ENCODE assay signal across 17 cellular contexts in the genomic region with DNA sequence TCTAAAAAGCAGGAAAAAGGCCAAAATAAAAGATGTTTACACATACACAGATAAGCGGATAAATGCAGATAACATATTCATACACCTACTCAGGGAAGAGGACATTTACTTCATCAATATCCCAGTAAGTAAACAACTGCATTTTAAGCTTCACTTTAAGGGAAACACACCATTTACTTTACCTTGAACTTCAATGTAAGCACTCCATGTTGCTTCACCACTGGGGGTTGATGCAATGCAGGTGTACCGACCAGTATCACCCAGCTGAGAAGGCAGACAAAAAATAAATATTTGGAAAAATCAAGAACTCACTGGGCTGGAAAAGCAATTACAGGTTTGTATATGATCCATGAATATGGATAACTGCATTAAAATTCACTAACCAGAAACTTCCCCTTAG.
DNase-seq lines count a peak whose midpoint lies in the region; FAIRE-seq and TF ChIP-seq lines count a peak whose summit lies in the region.
"Had no signal": no experiment of that assay in that cellular context is flagged by ENCODE, and none has a peak within 500 bp of the region (broad histone marks: within the 10 kb centered on the region; RNA-seq: fewer than 3 reads in every experiment).

No MANE protein-coding gene starts in this region.

- H3K27me3 Mint-ChIP-seq in progenitor cell of endocrine pancreas: no peaks in the 10 kb centered on the region

- H3K9me1 ChIP-seq in keratinocyte (ENCODE audit: control insufficient read depth, extremely low read depth, insufficient read depth, low read length): no peaks in the 10 kb centered on the region

- H3K27ac ChIP-seq in keratinocyte (ENCODE audit: control insufficient read depth, insufficient read depth, low read length) (no peak overlapping the region), brain microvascular endothelial cell (no peak overlapping the region)
- H3K27ac ChIP-seq: BLaER1 had no signal

- no peak overlapping the region for H3K27ac Mint-ChIP-seq in progenitor cell of endocrine pancreas
- H3K27ac Mint-ChIP-seq: CD8-positive, alpha-beta T cell; GM23338 had no signal

- no peaks in the 10 kb centered on the region for H3K9me3 Mint-ChIP-seq in progenitor cell of endocrine pancreas (ENCODE audit: low read depth)
- H3K9me3 Mint-ChIP-seq: CD8-positive, alpha-beta T cell; GM23338 had no signal

- no peak overlapping the region for H3K4me3 Mint-ChIP-seq in progenitor cell of endocrine pancreas (ENCODE audit: low read depth)
- H3K4me3 Mint-ChIP-seq: CD8-positive, alpha-beta T cell; GM23338 had no signal

- H3K79me2 ChIP-seq in keratinocyte (ENCODE audit: control insufficient read depth, insufficient read depth, low read length): no peaks in the 10 kb centered on the region

- FAIRE-seq in keratinocyte (lab: Jason Lieb, UNC): peak; percentile 66
- FAIRE-seq: GM12892, RCC 7860 had no signal

- peaks cover 24% of the 10 kb centered on the region for H3K4me1 ChIP-seq in keratinocyte (ENCODE audit: control insufficient read depth, extremely low read depth, insufficient read depth, low read length)
- H3K4me1 ChIP-seq: BLaER1 had no signal

- no peak overlapping the region for H3K4me2 ChIP-seq in keratinocyte (ENCODE audit: control insufficient read depth, extremely low read depth, insufficient read depth, low read depth, low read length)
- H3K4me2 ChIP-seq: BLaER1, GM23338 had no signal

- peaks cover 16% of the 10 kb centered on the region for H3K36me3 Mint-ChIP-seq in progenitor cell of endocrine pancreas (ENCODE audit: insufficient read depth)
- H3K36me3 Mint-ChIP-seq: CD8-positive, alpha-beta T cell had no signal

- H3K36me3 ChIP-seq in keratinocyte (ENCODE audit: control insufficient read depth in 2 of 2, extremely low read depth in 1 of 2, insufficient read depth in 2 of 2, low read length in 2 of 2): no peaks in the 10 kb centered on the region
- no peaks in the 10 kb centered on the region for H3K36me3 ChIP-seq in brain microvascular endothelial cell (replicated peaks)

- no peak overlapping the region for H3K4me3 ChIP-seq in keratinocyte (ENCODE audit: control insufficient read depth in 2 of 3, extremely low read depth in 1 of 3, insufficient read depth in 2 of 3, low read depth in 1 of 3, low read length in 3 of 3)
- H3K4me3 ChIP-seq in brain microvascular endothelial cell (ENCODE audit: low read depth, low read length): no peak overlapping the region
- H3K4me3 ChIP-seq: BLaER1, GM23338 had no signal

- H3K9ac ChIP-seq in keratinocyte (ENCODE audit: control insufficient read depth, extremely low read depth, insufficient read depth, low read length): no peak overlapping the region
- H3K9ac ChIP-seq: BLaER1 had no signal

- no peaks in the 10 kb centered on the region for H3K9me3 ChIP-seq in keratinocyte (ENCODE audit: control insufficient read depth, low read depth, low read length)
- H3K9me3 ChIP-seq: BLaER1 had no signal

- peaks cover 6% of the 10 kb centered on the region for H3K4me1 Mint-ChIP-seq in progenitor cell of endocrine pancreas (ENCODE audit: low read depth)

- in situ Hi-C loops in brain microvascular endothelial cell (cut with HindIII; ENCODE audit: low pct_ligation_motif_present, low sequenced_read_pairs): loop anchor here (25.0 kb wide), 1 partner anchor 344 kb away; no protein-coding TSS in a partner anchor

- H4K20me1 ChIP-seq in keratinocyte (ENCODE audit: control insufficient read depth, extremely low read depth, insufficient read depth, low read length): no peaks in the 10 kb centered on the region
- H4K20me1 ChIP-seq: BLaER1 had no signal

- peak; percentile 53 to 84 for DNase-seq in NCI-H2081 (lab: John Stamatoyannopoulos, UW)
- DNase-seq in NCI-H2081 treated with DMSO at 0.1 percent for 48 hours (lab: John Stamatoyannopoulos, UW): no peak
- peak; percentile 4 for DNase-seq in HuH-7 (ENCODE audit: low spot score)
- DNase-seq in NCI-H69 (lab: John Stamatoyannopoulos, UW): peak; percentile 88
- no peak for DNase-seq in keratinocyte (ENCODE audit: low read depth, low spot score)
- DNase-seq in progenitor cell of endocrine pancreas (ENCODE audit: low spot score, unreplicated experiment): no peak
- DNase-seq in brain microvascular endothelial cell: no peak
- DNase-seq: CD8-positive, alpha-beta T cell; GF-D8; KG1; NCI-H1930; Right ventricle myocardium superior; T-helper 1 cell had no signal

- dilution Hi-C loops in keratinocyte (cut with MboI; ENCODE audit: extremely low pct_ligation_motif_present, low sequenced_read_pairs): no loop called here

- no peaks in the 10 kb centered on the region for H3K27me3 ChIP-seq in keratinocyte (ENCODE audit: control insufficient read depth, extremely low read depth, insufficient read depth, low read length)
- H3K27me3 ChIP-seq in brain microvascular endothelial cell (replicated peaks): no peaks in the 10 kb centered on the region
- H3K27me3 ChIP-seq: BLaER1 had no signal

- H2AFZ ChIP-seq in keratinocyte (ENCODE audit: control insufficient read depth, low read length): no peak overlapping the region
- H2AFZ ChIP-seq: GM23338 had no signal

- TF ChIP-seq CTCF in keratinocyte (optimal IDR thresholded peaks at IDR 0.05 in 1 of 3, IDR thresholded peaks at IDR 0.05 in 1 of 3, conservative IDR thresholded peaks at IDR 0.05 in 1 of 3; ENCODE audit: extremely low read depth in 1 of 3, insufficient read depth in 2 of 3, low read length in 3 of 3) (no peak), progenitor cell of endocrine pancreas (IDR thresholded peaks at IDR 0.05; ENCODE audit: unreplicated experiment) (no peak), brain microvascular endothelial cell (IDR thresholded peaks at IDR 0.05; ENCODE audit: low read depth, low read length, missing control alignments) (no peak)

Comparison
In these comparisons a context has a peak if more than half of its experiments do, and no peak if none do; other contexts are left out.
1. DNase-seq: peak in NCI-H2081 (2 of 2), HuH-7 (single experiment) and NCI-H69 (single experiment); none in NCI-H2081 treated with DMSO at 0.1 percent for 48 hours (single experiment), keratinocyte (single experiment), progenitor cell of endocrine pancreas (single experiment) and brain microvascular endothelial cell (single experiment).